Comparison of ENCODE assay signal across 7 cellular contexts in the genomic region with DNA sequence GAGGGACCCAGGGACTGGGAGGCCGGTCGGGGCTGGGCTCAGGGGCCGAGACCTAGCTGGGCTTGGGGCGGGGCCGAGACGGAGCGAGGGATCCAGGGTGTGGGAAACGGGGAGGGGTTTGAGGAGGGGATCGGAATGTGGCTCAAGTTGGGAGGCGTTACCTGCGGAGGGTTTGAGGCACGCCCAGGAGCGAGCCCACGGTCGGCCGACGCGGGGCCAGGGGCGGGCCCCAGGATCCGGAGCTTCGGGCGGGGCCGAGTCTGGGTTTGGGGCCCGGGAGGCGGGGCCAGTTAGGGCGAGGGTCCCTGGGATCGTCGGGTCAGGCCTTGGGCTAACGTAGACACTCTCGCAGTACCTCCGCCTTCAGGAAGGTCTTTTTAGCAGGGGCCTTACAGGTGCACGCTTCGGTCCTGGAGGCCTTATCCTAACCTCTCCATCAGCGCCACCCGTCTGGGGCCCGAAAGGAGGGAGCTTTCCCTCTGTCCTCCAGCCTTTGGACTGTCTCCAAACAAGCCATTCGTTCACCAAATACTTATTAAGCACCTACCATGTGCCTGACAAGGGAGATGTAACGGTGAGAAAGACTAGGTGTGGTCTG.
DNase-seq lines count a peak whose midpoint lies in the region.
"Not testable (repeated sequence)": the region's sequence is repeated elsewhere in the genome, so short reads cannot be mapped to it uniquely, and the experiment has no call there.

No MANE protein-coding gene starts in this region.

- intact Hi-C loops in activated CD4-positive, alpha-beta memory T cell treated with anti-CD3 and anti-CD28 coated beads for 36 hours (cut with micrococcal nuclease): loop anchor here (10.0 kb wide), 1 partner anchor 209 kb away; no protein-coding TSS in a partner anchor

- peak overlapping the region; percentile 59; the same call in 1 of the 2 replicates for H3K4me3 ChIP-seq in GM08714 (ENCODE audit: low read length)

- CTCF ChIA-PET in activated CD4-positive, alpha-beta memory T cell treated with anti-CD3 and anti-CD28 coated beads for 36 hours (lab: Charles Lee): interaction anchor here (0.9 kb wide), 1 partner anchor 244 kb away, joined by 3 read pairs; no protein-coding TSS in a partner anchor

- H3K4me3 Mint-ChIP-seq in activated CD4-positive, alpha-beta memory T cell treated with anti-CD3 and anti-CD28 coated beads for 36 hours: peak overlapping the region; percentile 93

- not testable (repeated sequence) for H3K27me3 Mint-ChIP-seq in activated CD4-positive, alpha-beta memory T cell treated with anti-CD3 and anti-CD28 coated beads for 36 hours

- H3K4me1 Mint-ChIP-seq in activated CD4-positive, alpha-beta memory T cell treated with anti-CD3 and anti-CD28 coated beads for 36 hours (ENCODE audit: low read depth): peaks cover 17% of the 10 kb centered on the region

- not testable (repeated sequence) for H3K9me3 Mint-ChIP-seq in activated CD4-positive, alpha-beta memory T cell treated with anti-CD3 and anti-CD28 coated beads for 36 hours

- peaks cover 11% of the 10 kb centered on the region for H3K36me3 Mint-ChIP-seq in activated CD4-positive, alpha-beta memory T cell treated with anti-CD3 and anti-CD28 coated beads for 36 hours

- H3K27ac Mint-ChIP-seq in activated CD4-positive, alpha-beta memory T cell treated with anti-CD3 and anti-CD28 coated beads for 36 hours: peak overlapping the region; percentile 97

- POLR2A ChIA-PET in activated CD4-positive, alpha-beta memory T cell treated with anti-CD3 and anti-CD28 coated beads for 36 hours (lab: Charles Lee): not testable (repeated sequence)

- DNase-seq in HuH-7 (ENCODE audit: low spot score): peak; percentile 27
- DNase-seq in NCI-H774 (lab: John Stamatoyannopoulos, UW): peak; percentile 78
- DNase-seq in activated CD4-positive, alpha-beta memory T cell treated with anti-CD3 and anti-CD28 coated beads for 36 hours: not testable (repeated sequence)
- DNase-seq in dermis blood vessel endothelial cell: peak; percentile 4
- peak; percentile 21 for DNase-seq in inferior parietal cortex (ENCODE audit: extremely low spot score)
- DNase-seq in pons (ENCODE audit: low spot score): peak; percentile 44
